Comparison of ENCODE assay signal across 8 cellular contexts in genomic region chr1:15152318-15153183, GRCh38. TPM values are rescaled to one million over a fixed set of nuclear protein-coding genes. Genes with fewer than 3 reads are reported as not detected.
DNase-seq lines count a peak whose midpoint lies in the region; ATAC-seq and TF ChIP-seq lines count a peak whose summit lies in the region.

No MANE protein-coding gene starts in this region.

- peaks cover 25% of the 10 kb centered on the region for H3K4me1 Mint-ChIP-seq in activated CD4-positive, alpha-beta memory T cell treated with anti-CD3 and anti-CD28 coated beads for 36 hours (ENCODE audit: low read depth)
- peaks cover 25% of the 10 kb centered on the region for H3K4me1 Mint-ChIP-seq in activated CD4-positive, alpha-beta memory T cell treated with anti-CD3 and anti-CD28 coated beads, Interleukin-2, amount 10 ng/mL, durations not matched to agents 7 days and 5 days

- in situ Hi-C loops in transverse colon (cut with MboI; ENCODE audit: low pct_ligation_motif_present in 1 of 4, low pct_unique_long_range_greater_than_20kb in 1 of 4, low sequenced_read_pairs in 3 of 4): loop anchor here in 2 of 4 donors (10.0 kb wide), 1 partner anchor 122 kb away; no protein-coding TSS in a partner anchor

- H3K27me3 Mint-ChIP-seq in activated CD4-positive, alpha-beta memory T cell treated with anti-CD3 and anti-CD28 coated beads for 36 hours: peaks cover 41% of the 10 kb centered on the region
- peaks cover 60% of the 10 kb centered on the region for H3K27me3 Mint-ChIP-seq in activated CD4-positive, alpha-beta memory T cell treated with anti-CD3 and anti-CD28 coated beads, Interleukin-2, amount 10 ng/mL, durations not matched to agents 7 days and 5 days

- H3K36me3 Mint-ChIP-seq in activated CD4-positive, alpha-beta memory T cell treated with anti-CD3 and anti-CD28 coated beads for 36 hours: no peaks in the 10 kb centered on the region
- peaks cover 3% of the 10 kb centered on the region for H3K36me3 Mint-ChIP-seq in activated CD4-positive, alpha-beta memory T cell treated with anti-CD3 and anti-CD28 coated beads, Interleukin-2, amount 10 ng/mL, durations not matched to agents 7 days and 5 days (ENCODE audit: low read depth)

- no peak overlapping the region for H3K27ac Mint-ChIP-seq in activated CD4-positive, alpha-beta memory T cell treated with anti-CD3 and anti-CD28 coated beads for 36 hours
- H3K27ac Mint-ChIP-seq in activated CD4-positive, alpha-beta memory T cell treated with anti-CD3 and anti-CD28 coated beads, Interleukin-2, amount 10 ng/mL, durations not matched to agents 7 days and 5 days: no peak overlapping the region

- CTCF ChIA-PET in activated CD4-positive, alpha-beta memory T cell treated with anti-CD3 and anti-CD28 coated beads for 36 hours (lab: Charles Lee): interaction anchor here (0.8 to 3.3 kb wide), 3 partner anchors 22 to 119 kb away, joined by 3 to 13 read pairs (median 4); no protein-coding TSS in a partner anchor
- CTCF ChIA-PET in activated CD4-positive, alpha-beta memory T cell treated with anti-CD3 and anti-CD28 coated beads, Interleukin-2, amount 10 ng/mL, durations not matched to agents 7 days and 5 days (lab: Charles Lee): interaction anchor here (1.0 to 1.1 kb wide), 3 partner anchors 13 to 279 kb away, joined by 3 to 5 read pairs (median 3); no protein-coding TSS in a partner anchor

- H3K27ac ChIP-seq in VCaP (peak overlapping the region; percentile 74), transverse colon (peak overlapping the region; percentile 91 to 98 (median 96))

- H3K4me1 ChIP-seq in transverse colon: peaks cover under 1 to 43% (median 32%) of the 10 kb centered on the region in 4 donors

- no peak for TF ChIP-seq EP300 in transverse colon (IDR thresholded peaks at IDR 0.05; ENCODE audit: low read depth)

- 2 to 7% methylated on average over 3 to 28 of the region's 61 CpGs for WGBS in transverse colon (ENCODE audit: low coverage in 1 of 2), 2 donors

- POLR2A ChIA-PET in activated CD4-positive, alpha-beta memory T cell treated with anti-CD3 and anti-CD28 coated beads for 36 hours (lab: Charles Lee): no interaction called here
- POLR2A ChIA-PET in activated CD4-positive, alpha-beta memory T cell treated with anti-CD3 and anti-CD28 coated beads, Interleukin-2, amount 10 ng/mL, durations not matched to agents 7 days and 5 days (lab: Charles Lee): interaction anchor here (0.6 to 1.0 kb wide), 2 partner anchors 12 to 121 kb away, joined by 3 to 4 read pairs; no protein-coding TSS in a partner anchor

- no peak for ATAC-seq in HG02938 (IDR thresholded peaks at IDR 0.05; ENCODE audit: unreplicated experiment)

- H3K27me3 ChIP-seq in transverse colon: no peaks in the 10 kb centered on the region

- TF ChIP-seq POLR2A in transverse colon (IDR thresholded peaks at IDR 0.05): peak; percentile 51

- no peaks in the 10 kb centered on the region for H3K36me3 ChIP-seq in transverse colon

- H3K9me3 ChIP-seq in transverse colon: no peaks in the 10 kb centered on the region

- intact Hi-C loops in activated CD4-positive, alpha-beta memory T cell treated with anti-CD3 and anti-CD28 coated beads for 36 hours (cut with micrococcal nuclease): loop anchor here (1.0 kb wide), 1 partner anchor 120 kb away; no protein-coding TSS in a partner anchor
- intact Hi-C loops in transverse colon (cut with DNase I; ENCODE audit: low total_unique reads): loop anchor here (5.0 kb wide), 2 partner anchors 60 to 120 kb away; no protein-coding TSS in a partner anchor

- no peaks in the 10 kb centered on the region for H3K9me3 Mint-ChIP-seq in activated CD4-positive, alpha-beta memory T cell treated with anti-CD3 and anti-CD28 coated beads for 36 hours
- no peaks in the 10 kb centered on the region for H3K9me3 Mint-ChIP-seq in activated CD4-positive, alpha-beta memory T cell treated with anti-CD3 and anti-CD28 coated beads, Interleukin-2, amount 10 ng/mL, durations not matched to agents 7 days and 5 days

- peak overlapping the region; percentile 7 for H3K4me3 Mint-ChIP-seq in activated CD4-positive, alpha-beta memory T cell treated with anti-CD3 and anti-CD28 coated beads for 36 hours
- no peak overlapping the region for H3K4me3 Mint-ChIP-seq in activated CD4-positive, alpha-beta memory T cell treated with anti-CD3 and anti-CD28 coated beads, Interleukin-2, amount 10 ng/mL, durations not matched to agents 7 days and 5 days

- DNase-seq in activated CD4-positive, alpha-beta memory T cell treated with anti-CD3 and anti-CD28 coated beads for 36 hours: peak; percentile 43
- DNase-seq in activated CD4-positive, alpha-beta memory T cell treated with anti-CD3 and anti-CD28 coated beads, Interleukin-2, amount 10 ng/mL, durations not matched to agents 7 days and 5 days: no peak
- DNase-seq in NCI-H2029 (lab: John Stamatoyannopoulos, UW) (peak; percentile 70), fibroblast of gingiva (ENCODE audit: low read depth) (peak; percentile 80), middle frontal gyrus (ENCODE audit: extremely low spot score, low spot score) (peak; percentile 58), transverse colon (peak; percentile 92)

- peak overlapping the region; percentile 64 to 90 (median 77) for H3K4me3 ChIP-seq in transverse colon

- TF ChIP-seq CTCF in VCaP (conservative IDR thresholded peaks at IDR 0.05): peak; percentile 80
- TF ChIP-seq CTCF in transverse colon (IDR thresholded peaks at IDR 0.05): peak; percentile 57 to 83 (median 62)

RNA-seq across cellular contexts. Expression of gene TMEM51, which starts 1.0 kb away (rescaled TPM):
- not detected for total RNA-seq in activated CD4-positive, alpha-beta memory T cell treated with anti-CD3 and anti-CD28 coated beads for 36 hours
- total RNA-seq in activated CD4-positive, alpha-beta memory T cell treated with anti-CD3 and anti-CD28 coated beads, Interleukin-2, amount 10 ng/mL, durations not matched to agents 7 days and 5 days: not detected
- 10 to 100 TPM; 17.7 to 32.9 (median 22.9) TPM for total RNA-seq in transverse colon

Comparison
In these comparisons a context has a peak if more than half of its experiments do, and no peak if none do; other contexts are left out.
1. RNA of gene TMEM51, which starts 1.0 kb away (total RNA-seq): 17.7 to 32.9 TPM in transverse colon; not detected in activated CD4-positive, alpha-beta memory T cell treated with anti-CD3 and anti-CD28 coated beads, Interleukin-2, amount 10 ng/mL, durations not matched to agents 7 days and 5 days and not detected in activated CD4-positive, alpha-beta memory T cell treated with anti-CD3 and anti-CD28 coated beads for 36 hours; every median in the first group is over 10 times any median in the second.